In the genomic region with DNA sequence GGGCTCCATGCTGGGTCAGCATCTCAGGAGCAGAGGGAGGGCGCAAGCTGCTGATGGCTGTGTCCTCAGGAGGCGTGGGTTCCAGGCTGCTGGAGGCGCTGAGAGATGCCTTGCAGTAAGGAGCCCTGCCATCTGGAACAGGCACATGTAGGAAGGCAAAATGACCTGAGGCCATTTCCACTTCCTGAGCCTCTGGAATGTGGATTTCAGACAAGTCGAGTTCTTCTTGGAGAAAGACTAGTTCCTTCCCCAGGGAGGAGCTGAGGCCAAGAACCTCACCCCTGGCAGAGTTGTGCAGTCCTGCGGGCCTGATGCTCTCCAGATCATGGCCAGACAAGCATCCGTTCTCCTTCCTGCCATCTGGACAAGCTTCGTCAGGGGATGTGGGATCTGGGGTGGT, we compare ENCODE assay signal across 19 cellular contexts. TPM values are rescaled to one million over a fixed set of nuclear protein-coding genes. Genes with fewer than 3 reads are reported as not detected.
DNase-seq lines count a peak whose midpoint lies in the region; ATAC-seq and TF ChIP-seq lines count a peak whose summit lies in the region.
"Had no signal": no experiment of that assay in that cellular context is flagged by ENCODE, and none has a peak within 500 bp of the region (broad histone marks: within the 10 kb centered on the region; RNA-seq: fewer than 3 reads in every experiment).

No MANE protein-coding gene starts in this region.

- DNase-seq in activated CD4-positive, CD25-positive, alpha-beta regulatory T cell treated with anti-CD3 and anti-CD28 coated beads, Interleukin-2, amount 50 U/mL, for 72 hours: peak; percentile 21
- DNase-seq in activated CD4-positive, CD25-positive, alpha-beta regulatory T cell (lab: John Stamatoyannopoulos, UW): no peak
- DNase-seq in dorsolateral prefrontal cortex (no peak), left cardiac atrium (no peak), erythroblast (lab: John Stamatoyannopoulos, UW) (no peak), Caco-2 (no peak), NCI-H526 treated with DMSO at 0.1 percent for 48 hours (lab: John Stamatoyannopoulos, UW) (no peak)
- DNase-seq: 8988T; activated effector memory CD4-positive, alpha-beta T cell treated with anti-CD3 and anti-CD28 coated beads, Interleukin-2, amount 50 U/mL, for 16 hours; CD8-positive, alpha-beta memory T cell; GF-D8; immature natural killer cell; IMR-90; NCI-H1092; stimulated activated CD4-positive, alpha-beta T cell treated with anti-CD3 and anti-CD28 coated beads, Interleukin-4, amount 100 ng/mL, for 1 hour had no signal

- ATAC-seq in left cardiac atrium: peak; percentile 38 to 67
- ATAC-seq: gastrocnemius medialis had no signal

- POLR2A ChIA-PET in Caco-2 (lab: Charles Lee): no interaction called here

- TF ChIP-seq POLR2A in erythroblast (IDR thresholded peaks at IDR 0.05; ENCODE audit: low read length): no peak

- H3K36me3 ChIP-seq in Caco-2 (ENCODE audit: control insufficient read depth, insufficient read depth, low read length): no peaks in the 10 kb centered on the region; the same call in 1 of the 2 replicates

- intact Hi-C loops in dorsolateral prefrontal cortex (cut with DNase I) (loop anchor here in 1 of 2 donors (5.0 kb wide), 1 partner anchor 67 kb away; no protein-coding TSS in a partner anchor), left cardiac atrium (cut with DNase I) (loop anchor here in 1 of 2 donors (5.0 kb wide), 1 partner anchor 67 kb away; no protein-coding TSS in a partner anchor), Caco-2 (cut with micrococcal nuclease; ENCODE audit: unreplicated experiment) (loop anchor here (5.0 kb wide), 1 partner anchor 82 kb away; no protein-coding TSS in a partner anchor)

- no peak overlapping the region for H3K4me3 ChIP-seq in dorsolateral prefrontal cortex
- H3K4me3 ChIP-seq in Caco-2 (ENCODE audit: low read depth, low read length): no peak overlapping the region
- H3K4me3 ChIP-seq: gastrocnemius medialis, tibial artery had no signal

- no TSS peak for BruUV-seq in Caco-2 (replicated peaks; lab: Mats Ljungman, UMichigan)

- TF ChIP-seq CTCF in dorsolateral prefrontal cortex (IDR thresholded peaks at IDR 0.05 in 54 of 56, conservative IDR thresholded peaks at IDR 0.05 in 2 of 56; ENCODE audit: low read depth in 1 of 56, partially characterized antibody in 56 of 56): no peak
- TF ChIP-seq CTCF in Caco-2 (IDR thresholded peaks at IDR 0.05; ENCODE audit: insufficient read depth in 1 of 2, low read depth in 1 of 2, low read length in 1 of 2, severe bottlenecking in 1 of 2, unreplicated experiment in 1 of 2): no peak

- H3K27me3 ChIP-seq in dorsolateral prefrontal cortex (no peaks in the 10 kb centered on the region), Caco-2 (replicated peaks; ENCODE audit: control insufficient read depth, insufficient read depth, low read length) (no peaks in the 10 kb centered on the region)
- H3K27me3 ChIP-seq: gastrocnemius medialis, tibial artery had no signal

- no peaks in the 10 kb centered on the region for H3K27me3 Mint-ChIP-seq in Caco-2 (ENCODE audit: insufficient read depth, unreplicated experiment)
- H3K27me3 Mint-ChIP-seq: CD8-positive, alpha-beta memory T cell had no signal

- CTCF ChIA-PET in Caco-2 (lab: Charles Lee): interaction anchor here (0.5 kb wide), 1 partner anchor 19 kb away, joined by 3 read pairs; the partner anchor contains the start of genes HPS4 and SRRD

- no peak overlapping the region for H3K4me3 Mint-ChIP-seq in Caco-2 (ENCODE audit: unreplicated experiment)
- H3K4me3 Mint-ChIP-seq: CD8-positive, alpha-beta memory T cell; immature natural killer cell had no signal

- peak overlapping the region in 40 of 59 donors; percentile 2 to 90 (median 51) for H3K27ac ChIP-seq in dorsolateral prefrontal cortex
- H3K27ac ChIP-seq in temporal lobe (ENCODE audit: low read depth, low read length): peak overlapping the region; percentile 17
- H3K27ac ChIP-seq: gastrocnemius medialis, tibial artery, VCaP had no signal

- no peaks in the 10 kb centered on the region for H3K9me3 Mint-ChIP-seq in Caco-2 (ENCODE audit: unreplicated experiment)
- H3K9me3 Mint-ChIP-seq: CD8-positive, alpha-beta memory T cell; immature natural killer cell had no signal

- H3K9me3 ChIP-seq in Caco-2: no peaks in the 10 kb centered on the region
- H3K9me3 ChIP-seq: gastrocnemius medialis, tibial artery had no signal

- H3K4me1 Mint-ChIP-seq in Caco-2 (ENCODE audit: low read depth, unreplicated experiment): no peaks in the 10 kb centered on the region
- H3K4me1 Mint-ChIP-seq: immature natural killer cell had no signal

- peaks cover 40% of the 10 kb centered on the region for H3K36me3 Mint-ChIP-seq in Caco-2 (ENCODE audit: insufficient read depth, unreplicated experiment)

- H3K27ac Mint-ChIP-seq in Caco-2 (ENCODE audit: unreplicated experiment): no peak overlapping the region
- H3K27ac Mint-ChIP-seq: immature natural killer cell had no signal

- H3K4me1 ChIP-seq in Caco-2: no peaks in the 10 kb centered on the region
- H3K4me1 ChIP-seq: tibial artery had no signal

RNA-seq across cellular contexts. Expression of gene HPS4, which starts 19.3 kb away (rescaled TPM):
- total RNA-seq in dorsolateral prefrontal cortex: 10 to 100 TPM; 31.0 to 59.1 (median 45.3) TPM
- total RNA-seq in left cardiac atrium: 10 to 100 TPM; 12.2 to 13.2 TPM
- 25.1 TPM for total RNA-seq in temporal lobe
- total RNA-seq in Caco-2 (2022): 35.1 and 36.6 TPM in 2 replicates

RNA-seq across cellular contexts. Expression of gene SRRD, which starts 19.4 kb away (rescaled TPM):
- total RNA-seq in dorsolateral prefrontal cortex (10 to 100 TPM; 15.0 to 37.8 (median 23.3) TPM), left cardiac atrium (10 to 100 TPM; 14.9 to 23.7 TPM), temporal lobe (12.0 TPM), Caco-2 (2022) (19.0 and 21.8 TPM in 2 replicates)

RNA-seq across cellular contexts. Expression of gene ASPHD2, which starts 35.3 kb away (rescaled TPM):
- total RNA-seq in dorsolateral prefrontal cortex: 10 to 100 TPM in 111 of 120 experiments, 1 to 10 TPM in 9; 4.8 to 24.5 (median 15.5) TPM
- total RNA-seq in left cardiac atrium: under 1 TPM; 0.18 to 0.31 TPM
- total RNA-seq in temporal lobe: 9.3 TPM
- not detected in 2 replicates for total RNA-seq in Caco-2 (2022)

RNA-seq across cellular contexts. Expression of gene TFIP11, which starts 48.0 kb away (rescaled TPM):
- total RNA-seq in dorsolateral prefrontal cortex (10 to 100 TPM; 27.4 to 51.0 (median 35.3) TPM), left cardiac atrium (10 to 100 TPM; 19.9 to 20.4 TPM), temporal lobe (32.0 TPM), Caco-2 (2022) (27.4 and 27.7 TPM in 2 replicates)
